In genomic region chr12:8995021-8995775, GRCh38 we compare ENCODE assay signal across 19 cellular contexts.
"Had no signal": no experiment of that assay in that cellular context is flagged by ENCODE, and none has a peak within 500 bp of the region (broad histone marks: within the 10 kb centered on the region; RNA-seq: fewer than 3 reads in every experiment).

No MANE protein-coding gene starts in this region.

- H3K9me3 Mint-ChIP-seq: T-helper 2 cell treated with Interferon-gamma antibody and Interleukin-4, amounts not matched to agents 5 μg/mL and 100 μg/mL, for 36 hours had no signal

- H3K4me3 ChIP-seq: ascending aorta, coronary artery, esophagus squamous epithelium, left ventricle myocardium inferior, right lobe of liver, testis, upper lobe of left lung had no signal

- H3K36me3 ChIP-seq: ascending aorta, esophagus squamous epithelium, heart right ventricle, left ventricle myocardium inferior, right lobe of liver, upper lobe of left lung had no signal

- H3K27ac ChIP-seq: ascending aorta, coronary artery, esophagus squamous epithelium, heart right ventricle, left ventricle myocardium inferior, parathyroid adenoma, right lobe of liver, testis, upper lobe of left lung had no signal

- H2AFZ ChIP-seq: parathyroid adenoma had no signal

- H3K27ac Mint-ChIP-seq: activated CD4-positive, alpha-beta T cell treated with anti-CD3 and anti-CD28 coated beads for 36 hours; T-helper 2 cell treated with Interferon-gamma antibody and Interleukin-4, amounts not matched to agents 5 μg/mL and 100 μg/mL, for 36 hours had no signal

- FAIRE-seq: small intestine, TTC549 had no signal

- H3K9ac ChIP-seq: parathyroid adenoma had no signal

- H3K9me3 ChIP-seq: ascending aorta, esophagus squamous epithelium, heart right ventricle, left ventricle myocardium inferior, right lobe of liver, testis, upper lobe of left lung had no signal

- H3K27me3 ChIP-seq: ascending aorta, esophagus squamous epithelium, heart right ventricle, right lobe of liver, testis, upper lobe of left lung had no signal

- DNase-seq: activated CD4-positive, alpha-beta T cell treated with anti-CD3 and anti-CD28 coated beads for 36 hours; activated CD4-positive, alpha-beta T cell treated with anti-CD3 and anti-CD28 coated beads, Interleukin-2, amount 50 U/mL, for 48 hours; activated naive CD4-positive, alpha-beta T cell; esophagus squamous epithelium; heart right ventricle; kidney glomerular epithelial cell; left ventricle myocardium inferior; right lobe of liver; small intestine; stimulated activated CD4-positive, alpha-beta T cell treated with anti-CD3 and anti-CD28 coated beads, Interleukin-15, amount 100 ng/mL, for 24 hours; stimulated activated CD4-positive, alpha-beta T cell treated with anti-CD3 and anti-CD28 coated beads, Interleukin-2, amount 100 ng/mL, for 48 hours; SW 1271; testis; upper lobe of left lung had no signal

- H3K4me3 Mint-ChIP-seq: activated CD4-positive, alpha-beta T cell treated with anti-CD3 and anti-CD28 coated beads for 36 hours; T-helper 2 cell treated with Interferon-gamma antibody and Interleukin-4, amounts not matched to agents 5 μg/mL and 100 μg/mL, for 36 hours had no signal

- H3K4me1 ChIP-seq: ascending aorta, esophagus squamous epithelium, parathyroid adenoma, right lobe of liver, testis, upper lobe of left lung had no signal

- ATAC-seq: activated CD4-positive, alpha-beta T cell treated with anti-CD3 and anti-CD28 coated beads for 36 hours; heart right ventricle; right lobe of liver had no signal

- H3K79me2 ChIP-seq: parathyroid adenoma had no signal
